Comparison of ENCODE assay signal across 20 cellular contexts in the genomic region with DNA sequence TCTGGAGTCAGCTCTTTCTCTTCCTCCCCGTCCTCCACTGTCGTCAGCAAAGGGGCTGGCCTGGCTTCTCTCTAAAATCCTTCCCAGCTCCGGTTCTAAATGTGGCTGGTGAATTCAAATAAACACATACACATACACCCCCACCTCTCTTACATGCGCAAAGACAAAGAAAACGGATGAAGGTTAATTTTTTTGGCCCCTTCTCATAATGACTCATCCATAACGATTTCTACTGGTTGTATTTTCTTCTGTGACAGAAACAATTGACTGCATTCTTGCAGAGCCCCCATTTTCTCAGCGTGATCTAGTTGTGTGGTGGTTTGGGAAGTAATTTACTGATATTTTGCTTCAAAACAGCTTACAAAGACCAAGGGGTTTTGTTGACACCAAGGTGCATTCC.
DNase-seq lines count a peak whose midpoint lies in the region; ATAC-seq and TF ChIP-seq lines count a peak whose summit lies in the region.
"Had no signal": no experiment of that assay in that cellular context is flagged by ENCODE, and none has a peak within 500 bp of the region (broad histone marks: within the 10 kb centered on the region; RNA-seq: fewer than 3 reads in every experiment).

No MANE protein-coding gene starts in this region.

- no peaks in the 10 kb centered on the region for H3K9me3 ChIP-seq in upper lobe of right lung
- H3K9me3 ChIP-seq: A549, BLaER1 had no signal

- DNase-seq in NOMO-1 treated with DMSO at 0.1 percent for 48 hours (lab: John Stamatoyannopoulos, UW; ENCODE audit: unreplicated experiment) (peak; percentile 5), NOMO-1 treated with dmso at 0.1 percent for 144 hours (lab: John Stamatoyannopoulos, UW; ENCODE audit: unreplicated experiment) (no peak), astrocyte of the cerebellum (ENCODE audit: low read depth) (peak; percentile 35), fibroblast of peridontal ligament (ENCODE audit: extremely low read depth) (peak; percentile 3), AG08395 (ENCODE audit: low spot score) (no peak), upper lobe of right lung (no peak), T1000 (lab: John Stamatoyannopoulos, UW) (no peak)
- DNase-seq: CD4-positive, alpha-beta memory T cell; DMS79 treated with DMSO at 0.1 percent for 48 hours; EL; GM23248; H7; HFFc6; KBM-7 had no signal

- TF ChIP-seq CTCF in astrocyte of the cerebellum (IDR thresholded peaks at IDR 0.05; ENCODE audit: low read depth, low read length, missing control alignments) (no peak), upper lobe of right lung (IDR thresholded peaks at IDR 0.05) (no peak)

- H3K4me1 ChIP-seq in upper lobe of right lung = no peaks in the 10 kb centered on the region
- H3K4me1 ChIP-seq: A549, BLaER1 had no signal

- peaks cover 17% of the 10 kb centered on the region for H3K27me3 ChIP-seq in upper lobe of right lung
- H3K27me3 ChIP-seq: BLaER1 had no signal

- intact Hi-C loops in upper lobe of right lung (cut with DNase I) = no loop called here

- no peak overlapping the region for H3K27ac ChIP-seq in upper lobe of right lung
- H3K27ac ChIP-seq: 22Rv1, A549, BLaER1, GM23248 had no signal

- in situ Hi-C loops in astrocyte of the cerebellum (cut with HindIII; ENCODE audit: low sequenced_read_pairs) = no loop called here

- H3K4me3 ChIP-seq in astrocyte of the cerebellum (ENCODE audit: low read depth, low read length) = no peak overlapping the region
- H3K4me3 ChIP-seq in upper lobe of right lung = no peak overlapping the region
- H3K4me3 ChIP-seq: A549, BLaER1, GM12878, GM23248 had no signal

- no peaks in the 10 kb centered on the region for H3K36me3 ChIP-seq in upper lobe of right lung
- H3K36me3 ChIP-seq: BLaER1 had no signal

- ATAC-seq in upper lobe of right lung = no peak
- ATAC-seq: A549, GM12878, HCT116, HepG2 had no signal

Comparison
In these comparisons a context has a peak if more than half of its experiments do, and no peak if none do; other contexts are left out.
1. DNase-seq: peak in NOMO-1 treated with DMSO at 0.1 percent for 48 hours (single experiment), astrocyte of the cerebellum (single experiment) and fibroblast of peridontal ligament (single experiment); none in NOMO-1 treated with dmso at 0.1 percent for 144 hours (single experiment), AG08395 (single experiment), upper lobe of right lung (single experiment) and T1000 (single experiment).